In the genomic region with DNA sequence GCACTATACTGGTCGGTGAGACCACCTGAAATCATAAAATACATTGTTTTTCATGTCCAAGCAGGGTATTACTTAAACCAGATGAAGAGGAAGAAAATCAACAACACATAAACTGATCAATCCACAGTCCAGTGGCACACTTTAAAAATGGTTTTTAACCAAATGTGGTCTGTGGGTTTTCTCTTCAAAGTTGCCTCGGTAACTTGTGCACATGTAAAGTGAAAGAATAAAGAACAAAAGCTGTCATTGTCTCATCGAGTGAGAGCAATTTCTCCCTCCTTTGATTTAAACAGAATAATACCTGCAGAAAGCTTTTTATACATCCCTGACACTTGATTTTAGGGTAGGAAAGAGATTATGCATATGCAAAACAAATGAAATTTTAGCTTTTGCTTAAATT, we compare ENCODE assay signal across 12 cellular contexts. TPM values are rescaled to one million over a fixed set of nuclear protein-coding genes. Genes with fewer than 3 reads are reported as not detected.
DNase-seq lines count a peak whose midpoint lies in the region; ATAC-seq, FAIRE-seq and TF ChIP-seq lines count a peak whose summit lies in the region.
"Had no signal": no experiment of that assay in that cellular context is flagged by ENCODE, and none has a peak within 500 bp of the region (broad histone marks: within the 10 kb centered on the region; RNA-seq: fewer than 3 reads in every experiment).

No MANE protein-coding gene starts in this region.

- no peaks in the 10 kb centered on the region for H3K79me2 ChIP-seq in astrocyte (ENCODE audit: insufficient read depth, low read length)

- DNase-seq in astrocyte (ENCODE audit: low read depth) = no peak
- peak; percentile 36 for DNase-seq in inferior parietal cortex (ENCODE audit: extremely low spot score)
- no peak for DNase-seq in progenitor cell of endocrine pancreas (ENCODE audit: low spot score, unreplicated experiment)
- DNase-seq in activated naive CD4-positive, alpha-beta T cell (lab: John Stamatoyannopoulos, UW) = no peak
- no peak for DNase-seq in NCI-H2171 treated with DMSO at 0.1 percent for 48 hours (lab: John Stamatoyannopoulos, UW)
- DNase-seq: DMS79; stimulated activated CD4-positive, alpha-beta T cell treated with anti-CD3 and anti-CD28 coated beads, Interleukin-4, amount 100 ng/mL, for 24 hours had no signal

- H2AFZ ChIP-seq in astrocyte (ENCODE audit: low read depth, low read length) = no peak overlapping the region

- H4K20me1 ChIP-seq in BLaER1 treated with 17β-estradiol and CSF1 and Interleukin-3, amounts not matched to agents 10 nM and 100 nM = no peaks in the 10 kb centered on the region
- H4K20me1 ChIP-seq in astrocyte (ENCODE audit: insufficient read depth, low read length) = no peaks in the 10 kb centered on the region

- H3K36me3 ChIP-seq in BLaER1 treated with 17β-estradiol and CSF1 and Interleukin-3, amounts not matched to agents 10 nM and 100 nM = no peaks in the 10 kb centered on the region
- H3K36me3 ChIP-seq in astrocyte (ENCODE audit: insufficient read depth, low read length) = no peaks in the 10 kb centered on the region

- H3K27me3 ChIP-seq in BLaER1 treated with 17β-estradiol and CSF1 and Interleukin-3, amounts not matched to agents 10 nM and 100 nM = no peaks in the 10 kb centered on the region
- no peaks in the 10 kb centered on the region for H3K27me3 ChIP-seq in astrocyte (ENCODE audit: insufficient read depth, low read length)

- H3K27ac ChIP-seq in BLaER1 treated with 17β-estradiol and CSF1 and Interleukin-3, amounts not matched to agents 10 nM and 100 nM = no peak overlapping the region
- H3K27ac ChIP-seq in astrocyte (ENCODE audit: low read depth, low read length) = no peak overlapping the region

- H3K27ac Mint-ChIP-seq in astrocyte (ENCODE audit: unreplicated experiment) (no peak overlapping the region), progenitor cell of endocrine pancreas (peak overlapping the region; percentile 97)
- H3K27ac Mint-ChIP-seq: natural killer cell treated with Interleukin-12 subunit alpha and Interleukin-12 subunit beta and Interleukin-15 and Interleukin-18, amount 100 ng/mL, for 72 hours had no signal

- no peak for FAIRE-seq in astrocyte (lab: Jason Lieb, UNC)

- no peak overlapping the region; a peak in 1 of 22 replicates for H3K9ac ChIP-seq in BLaER1 treated with 17β-estradiol and CSF1 and Interleukin-3, amounts not matched to agents 10 nM and 100 nM
- H3K9ac ChIP-seq in astrocyte (ENCODE audit: low read length) = no peak overlapping the region

- H3K4me1 Mint-ChIP-seq in astrocyte (ENCODE audit: low read depth, unreplicated experiment) = peaks cover 14% of the 10 kb centered on the region
- H3K4me1 Mint-ChIP-seq in progenitor cell of endocrine pancreas (ENCODE audit: low read depth) = peaks cover 52% of the 10 kb centered on the region

- TF ChIP-seq CTCF in astrocyte (IDR thresholded peaks at IDR 0.05; ENCODE audit: insufficient read depth, low read depth, low read length) (no peak), progenitor cell of endocrine pancreas (IDR thresholded peaks at IDR 0.05; ENCODE audit: unreplicated experiment) (no peak)

- H3K4me3 Mint-ChIP-seq in astrocyte (ENCODE audit: unreplicated experiment) (peak overlapping the region; percentile 73), progenitor cell of endocrine pancreas (ENCODE audit: low read depth) (peak overlapping the region; percentile 84)
- H3K4me3 Mint-ChIP-seq: natural killer cell treated with Interleukin-12 subunit alpha and Interleukin-12 subunit beta and Interleukin-15 and Interleukin-18, amount 100 ng/mL, for 72 hours had no signal

- H3K4me1 ChIP-seq in BLaER1 treated with 17β-estradiol and CSF1 and Interleukin-3, amounts not matched to agents 10 nM and 100 nM = peaks cover 0 to 16% (median 3%) of the 10 kb centered on the region in 10 experiments; a peak in 9 of 20 replicates
- H3K4me1 ChIP-seq in astrocyte (ENCODE audit: insufficient read depth, low read length) = no peaks in the 10 kb centered on the region

- H3K36me3 Mint-ChIP-seq in astrocyte (ENCODE audit: low read depth, unreplicated experiment) (no peaks in the 10 kb centered on the region), progenitor cell of endocrine pancreas (ENCODE audit: insufficient read depth) (peaks cover 3% of the 10 kb centered on the region)
- H3K36me3 Mint-ChIP-seq: natural killer cell treated with Interleukin-12 subunit alpha and Interleukin-12 subunit beta and Interleukin-15 and Interleukin-18, amount 100 ng/mL, for 72 hours had no signal

- ATAC-seq in GM18519 (IDR thresholded peaks at IDR 0.05; ENCODE audit: low FRiP score, unreplicated experiment) = no peak
- no peak for ATAC-seq in GM18870 (IDR thresholded peaks at IDR 0.05; ENCODE audit: unreplicated experiment)
- ATAC-seq: natural killer cell treated with Interleukin-12 subunit alpha and Interleukin-12 subunit beta and Interleukin-15 and Interleukin-18, amount 100 ng/mL, for 72 hours; Right ventricle myocardium inferior had no signal

- H3K4me3 ChIP-seq in BLaER1 treated with 17β-estradiol and CSF1 and Interleukin-3, amounts not matched to agents 10 nM and 100 nM = no peak overlapping the region
- H3K4me3 ChIP-seq in astrocyte (ENCODE audit: insufficient read depth, low read depth, low read length) = no peak overlapping the region

- H3K27me3 Mint-ChIP-seq in astrocyte (ENCODE audit: low read depth, unreplicated experiment) (no peaks in the 10 kb centered on the region), progenitor cell of endocrine pancreas (no peaks in the 10 kb centered on the region)
- H3K27me3 Mint-ChIP-seq: natural killer cell treated with Interleukin-12 subunit alpha and Interleukin-12 subunit beta and Interleukin-15 and Interleukin-18, amount 100 ng/mL, for 72 hours had no signal

- H3K4me2 ChIP-seq in BLaER1 treated with 17β-estradiol and CSF1 and Interleukin-3, amounts not matched to agents 10 nM and 100 nM = peak overlapping the region in 6 of 11 experiments; percentile 11 to 44 (median 24); a peak in 9 of 22 replicates
- H3K4me2 ChIP-seq in astrocyte (ENCODE audit: low read length) = peak overlapping the region; percentile 69

- no peaks in the 10 kb centered on the region for H3K9me3 ChIP-seq in BLaER1 treated with 17β-estradiol and CSF1 and Interleukin-3, amounts not matched to agents 10 nM and 100 nM (replicated peaks in 1 of 11)
- H3K9me3 ChIP-seq in astrocyte (ENCODE audit: insufficient read depth, low read depth, low read length) = no peaks in the 10 kb centered on the region

- H3K9me3 Mint-ChIP-seq in astrocyte (ENCODE audit: unreplicated experiment) = no peaks in the 10 kb centered on the region
- H3K9me3 Mint-ChIP-seq in progenitor cell of endocrine pancreas (ENCODE audit: low read depth) = no peaks in the 10 kb centered on the region

RNA-seq across cellular contexts. Expression of a gene that starts 3.7 kb away (rescaled TPM):
- total RNA-seq in astrocyte (6.9 and 14.6 TPM in 2 replicates), progenitor cell of endocrine pancreas (60.4 and 62.4 TPM in 2 replicates)
- total RNA-seq: natural killer cell treated with Interleukin-12 subunit alpha and Interleukin-12 subunit beta and Interleukin-15 and Interleukin-18, amount 100 ng/mL, for 72 hours had no signal
